8 cellular contexts compared by ENCODE assay signal in the genomic region with DNA sequence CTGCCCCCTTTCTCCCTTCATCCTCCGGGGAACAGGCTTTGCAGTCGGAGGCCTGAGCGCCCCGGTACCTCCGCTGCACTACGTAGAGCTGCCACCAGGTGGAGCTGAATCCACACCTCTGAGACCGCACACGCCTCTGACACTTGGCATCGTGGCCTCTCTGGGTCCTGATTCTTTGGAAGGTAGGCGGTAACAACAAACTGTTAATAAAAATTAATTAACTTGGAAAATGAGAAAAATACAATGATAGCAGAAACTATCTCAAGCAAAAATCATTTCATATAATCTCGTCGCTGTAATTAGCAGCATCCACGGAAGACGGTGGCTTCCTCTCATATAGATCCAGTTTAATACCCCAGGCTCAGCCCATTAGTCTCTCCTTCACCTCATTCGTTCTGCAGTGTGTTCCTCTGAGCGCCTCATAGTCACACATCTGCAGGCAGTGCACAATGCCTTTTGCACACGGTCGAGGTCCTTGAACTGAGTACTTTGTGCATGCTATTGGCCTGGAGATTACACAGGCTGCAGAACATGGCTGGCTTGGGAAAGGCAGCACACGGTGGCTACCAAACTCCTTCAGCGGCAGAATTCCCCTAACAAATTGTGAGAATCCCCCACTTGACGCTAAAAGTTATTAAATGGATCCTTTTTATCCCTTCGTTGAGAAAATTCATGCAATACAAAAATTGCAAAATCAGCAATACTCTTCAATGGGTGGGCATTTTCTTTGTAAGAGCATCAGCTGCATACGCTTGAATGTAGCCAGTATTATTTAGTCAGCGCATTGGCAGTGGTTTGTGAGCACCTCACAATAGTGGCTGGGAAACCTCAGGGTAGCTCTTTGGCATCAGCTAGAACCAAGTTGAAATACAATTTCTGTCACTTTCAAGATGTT. TPM values are rescaled to one million over a fixed set of nuclear protein-coding genes. Genes with fewer than 3 reads are reported as not detected.
A peak's percentile ranks its signal among the peaks of the same experiment; 100 is the strongest.
DNase-seq lines count a peak whose midpoint lies in the region; ATAC-seq, FAIRE-seq and TF ChIP-seq lines count a peak whose summit lies in the region.

No MANE protein-coding gene starts in this region.

- peaks cover 10 to 27% of the 10 kb centered on the region in 2 donors for H3K4me1 ChIP-seq in thyroid gland

- H3K27ac ChIP-seq in thyroid gland = no peak overlapping the region

- no peak for TF ChIP-seq POLR2A in thyroid gland (IDR thresholded peaks at IDR 0.05)

- FAIRE-seq in RCC 7860 (lab: Jason Lieb, UNC) = no peak

- 42 to 45% methylated on average over 24 of the region's 24 CpGs for WGBS in thyroid gland, 2 donors

- H3K36me3 ChIP-seq in thyroid gland = no peaks in the 10 kb centered on the region

- no peak overlapping the region for H3K4me3 ChIP-seq in fibroblast of villous mesenchyme (ENCODE audit: low read depth, low read length)
- no peak overlapping the region for H3K4me3 ChIP-seq in thyroid gland (replicated peaks in 1 of 3)

- intact Hi-C loops in thyroid gland (cut with DNase I) = loop anchor here (2.0 to 10.0 kb wide), 3 partner anchors 123 to 207 kb away; a partner anchor contains a TSS

- no peak overlapping the region for H3K27ac Mint-ChIP-seq in activated T-helper 17 cell treated with anti-CD3 and anti-CD28 coated beads, Interleukin-2, amount 50 U/mL, for 72 hours

- H3K27me3 ChIP-seq in thyroid gland = no peaks in the 10 kb centered on the region

- H3K4me1 Mint-ChIP-seq in activated T-helper 17 cell treated with anti-CD3 and anti-CD28 coated beads, Interleukin-2, amount 50 U/mL, for 72 hours = peaks cover 3% of the 10 kb centered on the region

- H3K4me3 Mint-ChIP-seq in activated T-helper 17 cell treated with anti-CD3 and anti-CD28 coated beads, Interleukin-2, amount 50 U/mL, for 72 hours = no peak overlapping the region

- peak; percentile 87 for ATAC-seq in GM21447 (IDR thresholded peaks at IDR 0.05; ENCODE audit: unreplicated experiment)
- ATAC-seq in activated T-helper 17 cell treated with anti-CD3 and anti-CD28 coated beads, Interleukin-2, amount 50 U/mL, for 72 hours (replicated peaks) = peak; percentile 88

- no peaks in the 10 kb centered on the region for H3K9me3 ChIP-seq in thyroid gland

- DNase-seq in Daoy (ENCODE audit: low read depth) (peak; percentile 87), HT1080 (ENCODE audit: low read depth) (peak; percentile 63), RCC 7860 (ENCODE audit: low spot score) (peak; percentile 49), fibroblast of villous mesenchyme (ENCODE audit: low read depth) (peak; percentile 62), occipital lobe (lab: John Stamatoyannopoulos, UW) (peak; percentile 40), thyroid gland (peak; percentile 80 to 81)

- no peaks in the 10 kb centered on the region for H3K36me3 Mint-ChIP-seq in activated T-helper 17 cell treated with anti-CD3 and anti-CD28 coated beads, Interleukin-2, amount 50 U/mL, for 72 hours (ENCODE audit: low read depth)

- H3K9me3 Mint-ChIP-seq in activated T-helper 17 cell treated with anti-CD3 and anti-CD28 coated beads, Interleukin-2, amount 50 U/mL, for 72 hours = no peaks in the 10 kb centered on the region

- H3K27me3 Mint-ChIP-seq in activated T-helper 17 cell treated with anti-CD3 and anti-CD28 coated beads, Interleukin-2, amount 50 U/mL, for 72 hours = peaks cover 7% of the 10 kb centered on the region

- TF ChIP-seq CTCF in fibroblast of villous mesenchyme (IDR thresholded peaks at IDR 0.05; ENCODE audit: insufficient read depth, low read depth, low read length) = peak; percentile 98
- TF ChIP-seq CTCF in thyroid gland (IDR thresholded peaks at IDR 0.05) = peak; percentile 92 to 99 (median 94)

RNA-seq across cellular contexts. Expression of a gene that starts 18.7 kb away (rescaled TPM):
- not detected in 2 replicates for total RNA-seq in Daoy (2014; rRNA removed; shearing (Covaris generic))
- total RNA-seq in HT1080 (2014; rRNA removed; shearing (Covaris generic)) = not detected in 2 replicates
- not detected in 2 replicates for polyA plus RNA-seq in HT1080 (2015; cell fraction: cytosol; rRNA removed)
- polyA plus RNA-seq in HT1080 (2015; cell fraction: nucleus; rRNA removed) = not detected in 2 replicates
- under 1 TPM in 1 of 2 donors, not detected in 1; 0.24 TPM for total RNA-seq in activated T-helper 17 cell treated with anti-CD3 and anti-CD28 coated beads, Interleukin-2, amount 50 U/mL, for 72 hours
- total RNA-seq in fibroblast of villous mesenchyme (not detected in 2 replicates), occipital lobe (1.1 TPM), thyroid gland (1 to 10 TPM in 1 of 4 donors, not detected in 3; 1.2 TPM)

RNA-seq across cellular contexts. Expression of a gene that starts 43.9 kb away (rescaled TPM):
- not detected in 2 replicates for total RNA-seq in Daoy (2014; rRNA removed; shearing (Covaris generic))
- not detected in 2 replicates for total RNA-seq in HT1080 (2014; rRNA removed; shearing (Covaris generic))
- not detected in 2 replicates for polyA plus RNA-seq in HT1080 (2015; cell fraction: cytosol; rRNA removed)
- not detected in 2 replicates for polyA plus RNA-seq in HT1080 (2015; cell fraction: nucleus; rRNA removed)
- total RNA-seq in activated T-helper 17 cell treated with anti-CD3 and anti-CD28 coated beads, Interleukin-2, amount 50 U/mL, for 72 hours = not detected
- total RNA-seq in fibroblast of villous mesenchyme (not detected in 2 replicates), occipital lobe (not detected), thyroid gland (not detected)

RNA-seq across cellular contexts. Expression of a gene that starts 46.1 kb away (rescaled TPM):
- total RNA-seq in Daoy (2014; rRNA removed; shearing (Covaris generic)) = 0.36 TPM in 1 of 2 replicates, not detected in the other
- total RNA-seq in HT1080 (2014; rRNA removed; shearing (Covaris generic)) = not detected in 2 replicates
- 0.25 and 0.26 TPM in 2 replicates for polyA plus RNA-seq in HT1080 (2015; cell fraction: cytosol; rRNA removed)
- 0.22 and 0.27 TPM in 2 replicates for polyA plus RNA-seq in HT1080 (2015; cell fraction: nucleus; rRNA removed)
- 1 to 10 TPM in 1 of 2 donors, under 1 TPM in 1; 0.24 to 1.9 TPM for total RNA-seq in activated T-helper 17 cell treated with anti-CD3 and anti-CD28 coated beads, Interleukin-2, amount 50 U/mL, for 72 hours
- total RNA-seq in fibroblast of villous mesenchyme (under 0.01 TPM in 1 of 2 replicates, not detected in the other), occipital lobe (3.0 TPM), thyroid gland (1 to 10 TPM in 1 of 4 donors, under 1 TPM in 3; 0.29 to 2.0 (median 0.49) TPM)
